In genomic region chr16:69972935-69973334, GRCh38 we compare ENCODE assay signal across 1 cellular context. TPM values are rescaled to one million over a fixed set of nuclear protein-coding genes. Genes with fewer than 3 reads are reported as not detected.
"Had no signal": no experiment of that assay in that cellular context is flagged by ENCODE, and none has a peak within 500 bp of the region (broad histone marks: within the 10 kb centered on the region; RNA-seq: fewer than 3 reads in every experiment).

No MANE protein-coding gene starts in this region.

RNA-seq across cellular contexts. Expression of gene CLEC18A, which starts 21.8 kb away (rescaled TPM):
- total RNA-seq: H7 had no signal
